In genomic region chr2:63122921-63123320, GRCh38 we compare ENCODE assay signal across 22 cellular contexts.
"Had no signal": no experiment of that assay in that cellular context is flagged by ENCODE, and none has a peak within 500 bp of the region (broad histone marks: within the 10 kb centered on the region; RNA-seq: fewer than 3 reads in every experiment).

No MANE protein-coding gene starts in this region.

- H3K27me3 ChIP-seq: Peyer's patch, SJSA1 had no signal

- H3K4me1 Mint-ChIP-seq: activated naive CD4-positive, alpha-beta T cell treated with anti-CD3 and anti-CD28 coated beads, Interleukin-2, amount 50 U/mL, for 24 hours; central memory CD8-positive, alpha-beta T cell had no signal

- DNase-seq: activated CD4-positive, alpha-beta T cell treated with anti-CD3 and anti-CD28 coated beads for 4 hours; activated CD8-positive, alpha-beta memory T cell treated with anti-CD3 and anti-CD28 coated beads, Interleukin-2, amount 50 U/mL, for 4 hours; activated CD8-positive, alpha-beta T cell treated with anti-CD3 and anti-CD28 coated beads for 36 hours; activated effector memory CD4-positive, alpha-beta T cell treated with Interleukin-2 at 50 U/mL for 16 hours; activated naive CD4-positive, alpha-beta T cell; activated T-cell treated with anti-CD3 and anti-CD28 coated beads, Interleukin-2, amount 50 U/mL, for 72 hours; aorta; Kasumi-1; KBM-7; NCI-H146; NCI-H1930; NCI-H510A treated with DMSO at 0.1 percent for 48 hours; NCI-H69; NK-92 treated with Interleukin-12 subunit alpha and Interleukin-12 subunit beta, amount 100 ng/mL, for 24 hours; OCI-M1; Peyer's patch; SHP77 had no signal

- H3K4me3 Mint-ChIP-seq: activated CD8-positive, alpha-beta T cell treated with anti-CD3 and anti-CD28 coated beads for 36 hours; activated naive CD4-positive, alpha-beta T cell treated with anti-CD3 and anti-CD28 coated beads, Interleukin-2, amount 50 U/mL, for 24 hours; activated T-cell treated with anti-CD3 and anti-CD28 coated beads, Interleukin-2, amount 50 U/mL, for 72 hours; central memory CD8-positive, alpha-beta T cell; T-helper 1 cell treated with Interleukin-12 subunit alpha and Interleukin-12 subunit beta and Interleukin-4 antibody, amounts not matched to agents 30 μg/mL and 1 μg/mL, for 36 hours had no signal

- H3K4me1 ChIP-seq: Peyer's patch, SJSA1 had no signal

- H3K9me3 Mint-ChIP-seq: central memory CD8-positive, alpha-beta T cell; T-helper 1 cell treated with Interleukin-12 subunit alpha and Interleukin-12 subunit beta and Interleukin-4 antibody, amounts not matched to agents 30 μg/mL and 1 μg/mL, for 36 hours had no signal

- H3K9me3 ChIP-seq: Peyer's patch, SJSA1 had no signal

- H3K27me3 Mint-ChIP-seq: activated CD8-positive, alpha-beta T cell treated with anti-CD3 and anti-CD28 coated beads for 36 hours; activated naive CD4-positive, alpha-beta T cell treated with anti-CD3 and anti-CD28 coated beads, Interleukin-2, amount 50 U/mL, for 24 hours; central memory CD8-positive, alpha-beta T cell had no signal

- H3K36me3 ChIP-seq: Peyer's patch, SJSA1 had no signal

- H3K27ac ChIP-seq: Peyer's patch, SJSA1 had no signal

- ATAC-seq: activated CD4-positive, CD25-positive, alpha-beta regulatory T cell treated with anti-CD3 and anti-CD28 coated beads, Interleukin-2, amount 50 U/mL, for 24 hours; activated CD8-positive, alpha-beta T cell treated with anti-CD3 and anti-CD28 coated beads for 36 hours; activated T-cell treated with anti-CD3 and anti-CD28 coated beads, Interleukin-2, amount 50 U/mL, for 72 hours had no signal

- H3K27ac Mint-ChIP-seq: activated CD8-positive, alpha-beta T cell treated with anti-CD3 and anti-CD28 coated beads for 36 hours; activated naive CD4-positive, alpha-beta T cell treated with anti-CD3 and anti-CD28 coated beads, Interleukin-2, amount 50 U/mL, for 24 hours; activated T-cell treated with anti-CD3 and anti-CD28 coated beads, Interleukin-2, amount 50 U/mL, for 72 hours; T-helper 1 cell treated with Interleukin-12 subunit alpha and Interleukin-12 subunit beta and Interleukin-4 antibody, amounts not matched to agents 30 μg/mL and 1 μg/mL, for 36 hours had no signal

- H3K4me3 ChIP-seq: Peyer's patch, SJSA1 had no signal
